In genomic region chr1:51729156-51729823, GRCh38 we compare ENCODE assay signal across 8 cellular contexts.
DNase-seq lines count a peak whose midpoint lies in the region; ATAC-seq and TF ChIP-seq lines count a peak whose summit lies in the region.

No MANE protein-coding gene starts in this region.

- no peaks in the 10 kb centered on the region for H3K36me3 Mint-ChIP-seq in natural killer cell
- H3K36me3 Mint-ChIP-seq in stimulated activated memory B cell treated with anti-CD40 and anti-IgM and Interleukin-4, amounts not matched to agents 10 μg/mL and 1 μg/mL and 100 μg/mL, for 72 hours: no peaks in the 10 kb centered on the region

- H3K27me3 Mint-ChIP-seq in natural killer cell (ENCODE audit: low read depth in 2 of 2): no peaks in the 10 kb centered on the region
- H3K27me3 Mint-ChIP-seq in stimulated activated memory B cell treated with anti-CD40 and anti-IgM and Interleukin-4, amounts not matched to agents 10 μg/mL and 1 μg/mL and 100 μg/mL, for 72 hours: no peaks in the 10 kb centered on the region

- DNase-seq in DMS79 (lab: John Stamatoyannopoulos, UW) (peak; percentile 92), KBM-7 (peak; percentile 97), PC-9 (peak; percentile 91 to 99), activated T-helper 1 cell treated with Interleukin-2 at 50 U/mL for 16 hours (ENCODE audit: low read depth) (peak; percentile 90), fibroblast of mammary gland (ENCODE audit: low read depth) (peak; percentile 85), natural killer cell (peak; percentile 89)

- CTCF ChIA-PET in PC-9 (lab: Charles Lee): interaction anchor here (0.9 kb wide), 1 partner anchor 432 kb away, joined by 3 read pairs; no protein-coding TSS in a partner anchor

- no peaks in the 10 kb centered on the region for H3K27me3 ChIP-seq in PC-9 (ENCODE audit: insufficient read depth, low read depth)

- H2AFZ ChIP-seq in PC-9: peak overlapping the region; percentile 79

- in situ Hi-C loops in KBM-7 (cut with MboI; ENCODE audit: low pct_unique_long_range_greater_than_20kb, low sequenced_read_pairs): no loop called here

- H3K4me2 ChIP-seq in PC-9: peak overlapping the region; percentile 81

- peak overlapping the region; percentile 66 for H3K27ac ChIP-seq in PC-9

- intact Hi-C loops in PC-9 (cut with micrococcal nuclease; ENCODE audit: unreplicated experiment) (loop anchor here (1.0 to 5.0 kb wide), 3 partner anchors 67 to 171 kb away; no protein-coding TSS in a partner anchor), natural killer cell (cut with micrococcal nuclease) (loop anchor here (2.0 kb wide), 1 partner anchor 150 kb away; the partner anchor contains the start of gene NRDC)

- H3K9me3 ChIP-seq in PC-9 (ENCODE audit: insufficient read depth, low read depth): no peaks in the 10 kb centered on the region

- no peaks in the 10 kb centered on the region for H3K9me3 Mint-ChIP-seq in natural killer cell
- no peaks in the 10 kb centered on the region for H3K9me3 Mint-ChIP-seq in stimulated activated memory B cell treated with anti-CD40 and anti-IgM and Interleukin-4, amounts not matched to agents 10 μg/mL and 1 μg/mL and 100 μg/mL, for 72 hours

- H3K9me2 ChIP-seq in PC-9 (ENCODE audit: insufficient read depth): no peaks in the 10 kb centered on the region

- TF ChIP-seq CTCF in PC-9 (conservative IDR thresholded peaks at IDR 0.05): no peak
- TF ChIP-seq CTCF in fibroblast of mammary gland (conservative IDR thresholded peaks at IDR 0.05; ENCODE audit: control insufficient read depth, insufficient read depth, low read depth, low read length): no peak
- TF ChIP-seq CTCF in natural killer cell (IDR thresholded peaks at IDR 0.05): no peak

- H4K20me1 ChIP-seq in PC-9 (ENCODE audit: insufficient read depth): peaks cover 4% of the 10 kb centered on the region; the same call in 1 of the 2 replicates

- H3K36me3 ChIP-seq in PC-9 (ENCODE audit: low read depth): no peaks in the 10 kb centered on the region

- TSS peak; percentile 96 for BruUV-seq in PC-9 (replicated peaks; lab: Mats Ljungman, UMichigan)

- peaks cover 58% of the 10 kb centered on the region for H3F3A ChIP-seq in PC-9 (ENCODE audit: insufficient read depth, low read depth)

- peaks cover 21 to 36% of the 10 kb centered on the region in 2 donors for H3K4me1 Mint-ChIP-seq in natural killer cell
- peaks cover 54% of the 10 kb centered on the region for H3K4me1 Mint-ChIP-seq in stimulated activated memory B cell treated with anti-CD40 and anti-IgM and Interleukin-4, amounts not matched to agents 10 μg/mL and 1 μg/mL and 100 μg/mL, for 72 hours

- peaks cover 48% of the 10 kb centered on the region for H3K4me1 ChIP-seq in PC-9 (replicated peaks; ENCODE audit: insufficient read depth)

- ATAC-seq in GM21723 (IDR thresholded peaks at IDR 0.05; ENCODE audit: unreplicated experiment): peak; percentile 88
- peak; percentile 94 to 99 (median 96) for ATAC-seq in natural killer cell
- peak; percentile 99 for ATAC-seq in stimulated activated memory B cell treated with anti-CD40 and anti-IgM and Interleukin-4, amounts not matched to agents 10 μg/mL and 1 μg/mL and 100 μg/mL, for 72 hours

- POLR2A ChIA-PET in PC-9 (lab: Charles Lee; ENCODE audit: unreplicated experiment): interaction anchor here (0.6 to 0.7 kb wide), 2 partner anchors 139 to 488 kb away, joined by 3 read pairs; no protein-coding TSS in a partner anchor

- peak overlapping the region; percentile 92 for H3K4me3 Mint-ChIP-seq in natural killer cell
- peak overlapping the region; percentile 81 for H3K4me3 Mint-ChIP-seq in stimulated activated memory B cell treated with anti-CD40 and anti-IgM and Interleukin-4, amounts not matched to agents 10 μg/mL and 1 μg/mL and 100 μg/mL, for 72 hours

- H3K4me3 ChIP-seq in PC-9: peak overlapping the region; percentile 60
- H3K4me3 ChIP-seq in fibroblast of mammary gland (ENCODE audit: control insufficient read depth, low read depth, low read length): peak overlapping the region; percentile 74

- peaks cover 76% of the 10 kb centered on the region for H3K79me2 ChIP-seq in PC-9 (ENCODE audit: low read depth)

- H3K27ac Mint-ChIP-seq in natural killer cell: peak overlapping the region; percentile 83 to 90
- H3K27ac Mint-ChIP-seq in stimulated activated memory B cell treated with anti-CD40 and anti-IgM and Interleukin-4, amounts not matched to agents 10 μg/mL and 1 μg/mL and 100 μg/mL, for 72 hours: peak overlapping the region; percentile 80

Comparison
In these comparisons a context has a peak if more than half of its experiments do, and no peak if none do; other contexts are left out.
1. Peak in every context shown above with its lines: DNase-seq, ATAC-seq, H3K4me3 ChIP-seq and H3K27ac ChIP-seq.